In genomic region chr6:149429427-149430360, GRCh38 we compare ENCODE assay signal across 2 cellular contexts.
TF ChIP-seq lines count a peak whose summit lies in the region.

No MANE protein-coding gene starts in this region.

TF ChIP-seq in SK-N-SH, 30 proteins besides CTCF, POLR2A, EP300 and RAD21:
- TF ChIP-seq FOXM1 (IDR thresholded peaks at IDR 0.05; ENCODE audit: low read depth) (no peak), EZH2phosphoT487 (IDR thresholded peaks at IDR 0.05; ENCODE audit: borderline replicate concordance, low read depth) (no peak), PBX3 (IDR thresholded peaks at IDR 0.05) (no peak), SIN3A (IDR thresholded peaks at IDR 0.05; ENCODE audit: borderline replicate concordance, low read depth, low read length) (no peak), GATA2 (CRISPR knock-in tag; IDR thresholded peaks at IDR 0.05) (no peak), FOSL2 (IDR thresholded peaks at IDR 0.05; ENCODE audit: borderline replicate concordance, low read depth) (no peak), MEF2A (IDR thresholded peaks at IDR 0.05; ENCODE audit: borderline replicate concordance, low read depth) (no peak), POLR2AphosphoS5 (IDR thresholded peaks at IDR 0.05; ENCODE audit: low read depth, low read length) (no peak), ZBTB33 (IDR thresholded peaks at IDR 0.05; ENCODE audit: borderline replicate concordance, low read depth) (no peak), TEAD4 (IDR thresholded peaks at IDR 0.05; ENCODE audit: borderline replicate concordance, insufficient read depth) (no peak), MXI1 (IDR thresholded peaks at IDR 0.05; ENCODE audit: low read depth, low read length) (no peak), RFX5 (IDR thresholded peaks at IDR 0.05; ENCODE audit: low read length) (no peak), RXRA (IDR thresholded peaks at IDR 0.05; ENCODE audit: borderline replicate concordance, low read depth) (no peak), FOXJ3 (CRISPR knock-in tag; IDR thresholded peaks at IDR 0.05) (no peak)
- TF ChIP-seq, protein P1, sequence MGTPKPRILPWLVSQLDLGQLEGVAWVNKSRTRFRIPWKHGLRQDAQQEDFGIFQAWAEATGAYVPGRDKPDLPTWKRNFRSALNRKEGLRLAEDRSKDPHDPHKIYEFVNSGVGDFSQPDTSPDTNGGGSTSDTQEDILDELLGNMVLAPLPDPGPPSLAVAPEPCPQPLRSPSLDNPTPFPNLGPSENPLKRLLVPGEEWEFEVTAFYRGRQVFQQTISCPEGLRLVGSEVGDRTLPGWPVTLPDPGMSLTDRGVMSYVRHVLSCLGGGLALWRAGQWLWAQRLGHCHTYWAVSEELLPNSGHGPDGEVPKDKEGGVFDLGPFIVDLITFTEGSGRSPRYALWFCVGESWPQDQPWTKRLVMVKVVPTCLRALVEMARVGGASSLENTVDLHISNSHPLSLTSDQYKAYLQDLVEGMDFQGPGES (IDR thresholded peaks at IDR 0.05; ENCODE audit: low read depth, low read length) = no peak
- TF ChIP-seq, protein P2, sequence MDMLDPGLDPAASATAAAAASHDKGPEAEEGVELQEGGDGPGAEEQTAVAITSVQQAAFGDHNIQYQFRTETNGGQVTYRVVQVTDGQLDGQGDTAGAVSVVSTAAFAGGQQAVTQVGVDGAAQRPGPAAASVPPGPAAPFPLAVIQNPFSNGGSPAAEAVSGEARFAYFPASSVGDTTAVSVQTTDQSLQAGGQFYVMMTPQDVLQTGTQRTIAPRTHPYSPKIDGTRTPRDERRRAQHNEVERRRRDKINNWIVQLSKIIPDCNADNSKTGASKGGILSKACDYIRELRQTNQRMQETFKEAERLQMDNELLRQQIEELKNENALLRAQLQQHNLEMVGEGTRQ (IDR thresholded peaks at IDR 0.05; ENCODE audit: borderline replicate concordance, low read depth, low read length) = no peak

TF ChIP-seq in SK-N-SH treated with all-trans-retinoic acid at 6 μM for 48 hours, 23 proteins besides CTCF, POLR2A, EP300 and RAD21:
- no peak for TF ChIP-seq ZNF8 (CRISPR knock-in tag; IDR thresholded peaks at IDR 0.05)
- no peak for TF ChIP-seq ZNF70 (CRISPR knock-in tag; IDR thresholded peaks at IDR 0.05)
- no peak for TF ChIP-seq ZFP3 (CRISPR knock-in tag; IDR thresholded peaks at IDR 0.05)
- TF ChIP-seq BACH2 (CRISPR knock-in tag; IDR thresholded peaks at IDR 0.05; ENCODE audit: borderline replicate concordance) = no peak
- TF ChIP-seq TCF4 (CRISPR knock-in tag; IDR thresholded peaks at IDR 0.05; ENCODE audit: borderline replicate concordance) = no peak
- no peak for TF ChIP-seq ZNF565 (CRISPR knock-in tag; conservative IDR thresholded peaks at IDR 0.05; ENCODE audit: low read depth)
- TF ChIP-seq ARNTL (CRISPR knock-in tag; IDR thresholded peaks at IDR 0.05; ENCODE audit: borderline replicate concordance, low read depth) = no peak
- no peak for TF ChIP-seq OSR1 (CRISPR knock-in tag; IDR thresholded peaks at IDR 0.05)
- TF ChIP-seq, protein P3, sequence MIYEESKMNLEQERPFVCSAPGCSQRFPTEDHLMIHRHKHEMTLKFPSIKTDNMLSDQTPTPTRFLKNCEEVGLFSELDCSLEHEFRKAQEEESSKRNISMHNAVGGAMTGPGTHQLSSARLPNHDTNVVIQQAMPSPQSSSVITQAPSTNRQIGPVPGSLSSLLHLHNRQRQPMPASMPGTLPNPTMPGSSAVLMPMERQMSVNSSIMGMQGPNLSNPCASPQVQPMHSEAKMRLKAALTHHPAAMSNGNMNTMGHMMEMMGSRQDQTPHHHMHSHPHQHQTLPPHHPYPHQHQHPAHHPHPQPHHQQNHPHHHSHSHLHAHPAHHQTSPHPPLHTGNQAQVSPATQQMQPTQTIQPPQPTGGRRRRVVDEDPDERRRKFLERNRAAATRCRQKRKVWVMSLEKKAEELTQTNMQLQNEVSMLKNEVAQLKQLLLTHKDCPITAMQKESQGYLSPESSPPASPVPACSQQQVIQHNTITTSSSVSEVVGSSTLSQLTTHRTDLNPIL (CRISPR knock-in tag; IDR thresholded peaks at IDR 0.05; ENCODE audit: low read depth) = no peak
- no peak for TF ChIP-seq GLIS3 (CRISPR knock-in tag; IDR thresholded peaks at IDR 0.05)
- TF ChIP-seq SNAI2 (CRISPR knock-in tag; IDR thresholded peaks at IDR 0.05) = no peak
